Comparison of ENCODE assay signal across 8 cellular contexts in genomic region chr14:102139248-102140026, GRCh38. TPM values are rescaled to one million over a fixed set of nuclear protein-coding genes. Genes with fewer than 3 reads are reported as not detected.
A peak's percentile ranks its signal among the peaks of the same experiment; 100 is the strongest.
DNase-seq lines count a peak whose midpoint lies in the region; ATAC-seq, FAIRE-seq and TF ChIP-seq lines count a peak whose summit lies in the region.

A gene with protein sequence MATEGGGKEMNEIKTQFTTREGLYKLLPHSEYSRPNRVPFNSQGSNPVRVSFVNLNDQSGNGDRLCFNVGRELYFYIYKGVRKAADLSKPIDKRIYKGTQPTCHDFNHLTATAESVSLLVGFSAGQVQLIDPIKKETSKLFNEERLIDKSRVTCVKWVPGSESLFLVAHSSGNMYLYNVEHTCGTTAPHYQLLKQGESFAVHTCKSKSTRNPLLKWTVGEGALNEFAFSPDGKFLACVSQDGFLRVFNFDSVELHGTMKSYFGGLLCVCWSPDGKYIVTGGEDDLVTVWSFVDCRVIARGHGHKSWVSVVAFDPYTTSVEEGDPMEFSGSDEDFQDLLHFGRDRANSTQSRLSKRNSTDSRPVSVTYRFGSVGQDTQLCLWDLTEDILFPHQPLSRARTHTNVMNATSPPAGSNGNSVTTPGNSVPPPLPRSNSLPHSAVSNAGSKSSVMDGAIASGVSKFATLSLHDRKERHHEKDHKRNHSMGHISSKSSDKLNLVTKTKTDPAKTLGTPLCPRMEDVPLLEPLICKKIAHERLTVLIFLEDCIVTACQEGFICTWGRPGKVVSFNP (plus strand): TSS chr14:102139897. CDS start chr14:102139924, 27 bp downstream.

- peaks cover 8% of the 10 kb centered on the region for H3K4me1 ChIP-seq in keratinocyte (ENCODE audit: control insufficient read depth, extremely low read depth, insufficient read depth, low read length)

- peaks cover 65% of the 10 kb centered on the region for H3K79me2 ChIP-seq in keratinocyte (ENCODE audit: control insufficient read depth, insufficient read depth, low read length)

- H3K4me2 ChIP-seq in keratinocyte (ENCODE audit: control insufficient read depth, extremely low read depth, insufficient read depth, low read depth, low read length), result peak within 1 kb of the TSS; percentile 93

- H3K9me1 ChIP-seq in keratinocyte (ENCODE audit: control insufficient read depth, extremely low read depth, insufficient read depth, low read length), result no peaks in the 10 kb centered on the region

- H3K4me3 ChIP-seq in keratinocyte (ENCODE audit: control insufficient read depth in 2 of 3, extremely low read depth in 1 of 3, insufficient read depth in 2 of 3, low read depth in 1 of 3, low read length in 3 of 3), result peak within 1 kb of the TSS; percentile 98 to 99 (median 99)

- peak within 1 kb of the TSS; percentile 99 for H2AFZ ChIP-seq in keratinocyte (ENCODE audit: control insufficient read depth, low read length)

- peak within 1 kb of the TSS; percentile 90 for H3K9ac ChIP-seq in keratinocyte (ENCODE audit: control insufficient read depth, extremely low read depth, insufficient read depth, low read length)

- H3K27me3 ChIP-seq in keratinocyte (ENCODE audit: control insufficient read depth, extremely low read depth, insufficient read depth, low read length), result no peaks in the 10 kb centered on the region

- DNase-seq in AML-193 (lab: John Stamatoyannopoulos, UW), result peak; percentile 87 to 90
- peak; percentile 98 to 99 for DNase-seq in NCI-H446 (lab: John Stamatoyannopoulos, UW)
- DNase-seq in activated CD4-positive, CD25-positive, alpha-beta regulatory T cell treated with anti-CD3 and anti-CD28 coated beads, Interleukin-2, amount 50 U/mL, for 16 hours (ENCODE audit: low read depth, low spot score), result peak; percentile 99
- DNase-seq in cerebellar cortex (ENCODE audit: low spot score), result peak; percentile 99
- DNase-seq in keratinocyte (ENCODE audit: low read depth, low spot score), result peak; percentile 88
- DNase-seq in stimulated activated CD4-positive, alpha-beta T cell treated with anti-CD3 and anti-CD28 coated beads, Interleukin-15, amount 100 ng/mL, for 1 hour (ENCODE audit: low read depth in 1 of 2, low spot score in 1 of 2), result peak; percentile 99

- TF ChIP-seq CTCF in keratinocyte (optimal IDR thresholded peaks at IDR 0.05 in 1 of 3, IDR thresholded peaks at IDR 0.05 in 1 of 3, conservative IDR thresholded peaks at IDR 0.05 in 1 of 3; ENCODE audit: extremely low read depth in 1 of 3, insufficient read depth in 2 of 3, low read length in 3 of 3), result peak in 1 of 3 experiments; percentile 38

- dilution Hi-C loops in keratinocyte (cut with MboI; ENCODE audit: extremely low pct_ligation_motif_present, low sequenced_read_pairs), result no loop called here

- peaks cover 7% of the 10 kb centered on the region for H4K20me1 ChIP-seq in keratinocyte (ENCODE audit: control insufficient read depth, extremely low read depth, insufficient read depth, low read length)

- peak; percentile 94 for ATAC-seq in GM19035 (IDR thresholded peaks at IDR 0.05; ENCODE audit: unreplicated experiment)
- peak; percentile 90 for ATAC-seq in HG03354 (IDR thresholded peaks at IDR 0.05; ENCODE audit: poor library complexity, severe bottlenecking, unreplicated experiment)

- H3K9me3 ChIP-seq in keratinocyte (ENCODE audit: control insufficient read depth, low read depth, low read length), result no peaks in the 10 kb centered on the region

- H3K36me3 ChIP-seq in keratinocyte (ENCODE audit: control insufficient read depth in 2 of 2, extremely low read depth in 1 of 2, insufficient read depth in 2 of 2, low read length in 2 of 2), result peaks cover 0 to 5% of the 10 kb centered on the region in 2 experiments

- FAIRE-seq in keratinocyte (lab: Jason Lieb, UNC), result no peak

- H3K27ac ChIP-seq in keratinocyte (ENCODE audit: control insufficient read depth, insufficient read depth, low read length), result peak within 1 kb of the TSS; percentile 82

RNA-seq across cellular contexts. Expression of the gene that starts here (rescaled TPM):
- 18.9 to 24.5 TPM (median 22.1 TPM) in 3 replicates for polyA plus RNA-seq in keratinocyte
- polyA plus RNA-seq in keratinocyte (2011; ENCODE audit: low read depth), result 10.7 TPM
- 12.4 and 17.2 TPM in 2 replicates for polyA plus RNA-seq in keratinocyte (2011; cell fraction: cytosol; rRNA removed)
- 30.0 and 30.9 TPM in 2 replicates for polyA plus RNA-seq in keratinocyte (2011; cell fraction: nucleus; rRNA removed)
- polyA plus RNA-seq in keratinocyte (2012; ENCODE audit: low replicate concordance), result 16.5 and 19.0 TPM in 2 replicates
- polyA minus RNA-seq in keratinocyte, result 20.1 to 30.0 TPM (median 26.9 TPM) in 3 replicates
- polyA minus RNA-seq in keratinocyte (2011; cell fraction: cytosol; rRNA and poly(A)+ RNA removed), result 19.6 TPM
- 19.0 and 31.1 TPM in 2 replicates for polyA minus RNA-seq in keratinocyte (2011; cell fraction: nucleus; rRNA and poly(A)+ RNA removed)

Comparison
In these comparisons a context has a peak if more than half of its experiments do, and no peak if none do; other contexts are left out.
1. Peak in every context shown above with its lines: DNase-seq, ATAC-seq, H3K4me3 ChIP-seq and H3K27ac ChIP-seq.